ENCODE assay signal across 8 cellular contexts in the genomic region with DNA sequence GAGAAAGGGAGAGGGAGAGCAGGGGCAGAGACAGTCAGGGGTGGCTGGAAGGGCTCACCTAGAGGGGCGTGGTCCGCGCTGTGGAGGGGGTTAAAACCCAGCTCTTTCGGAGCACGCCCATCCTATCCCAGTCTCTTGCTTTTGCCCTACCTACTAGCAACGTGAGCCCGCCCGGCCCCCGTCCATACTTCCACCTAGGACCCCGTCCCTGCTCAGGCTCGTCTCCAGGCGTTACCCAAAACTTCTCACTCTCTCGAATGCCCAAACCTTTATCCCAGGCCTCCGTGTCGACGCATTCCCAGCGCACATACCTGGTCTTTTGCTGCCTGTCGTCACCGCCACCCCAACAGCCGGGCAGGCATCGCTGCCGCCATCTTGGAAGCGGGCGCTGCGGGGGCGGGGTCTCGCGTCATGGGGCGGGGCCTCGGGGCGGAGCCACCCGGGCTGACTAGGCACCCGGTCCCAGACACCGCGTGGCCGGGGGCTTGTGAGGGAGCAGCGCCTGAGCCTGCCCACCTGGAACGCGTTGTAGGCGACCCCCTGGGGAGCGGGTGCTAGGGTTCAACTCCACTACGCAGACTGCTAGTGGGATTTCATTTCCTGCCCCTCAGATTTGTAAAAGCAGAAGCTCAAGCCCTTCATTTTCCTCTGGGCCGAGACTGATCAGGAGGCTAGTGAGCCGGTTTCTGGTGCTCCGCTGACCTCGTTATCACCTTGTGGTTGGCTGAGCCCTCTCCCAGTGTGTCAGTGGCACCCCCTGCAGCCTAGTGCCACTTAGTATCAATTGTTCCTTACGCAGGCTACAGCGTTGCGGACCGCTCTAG. TPM values are rescaled to one million over a fixed set of nuclear protein-coding genes. Genes with fewer than 3 reads are reported as not detected.
DNase-seq lines count a peak whose midpoint lies in the region; ATAC-seq, FAIRE-seq and TF ChIP-seq lines count a peak whose summit lies in the region.

A gene (minus strand): TSS at position 396 of the 824 bp plus-strand sequence. CDS start 1,447 bp downstream, outside the sequence.

- peak within 1 kb of the TSS; percentile 88 for H3K4me2 ChIP-seq in mammary epithelial cell (ENCODE audit: insufficient read depth, low read depth, low read length)

- dilution Hi-C loops in mammary epithelial cell (cut with HindIII; ENCODE audit: low sequenced_read_pairs), result no loop called here

- in situ Hi-C loops in mammary epithelial cell (cut with MboI; ENCODE audit: low sequenced_read_pairs in 2 of 2), result loop anchor here in 1 of 2 donors (25.0 kb wide), 1 partner anchor 560 kb away; a partner anchor contains a TSS

- TF ChIP-seq CTCF in AG04449 (IDR thresholded peaks at IDR 0.05; ENCODE audit: insufficient read depth, low read length, missing control alignments) (no peak), activated B cell treated with CpG ODN at 0.5 μM for 24 hours (IDR thresholded peaks at IDR 0.05) (no peak), mammary epithelial cell (conservative IDR thresholded peaks at IDR 0.05 in 1 of 2, IDR thresholded peaks at IDR 0.05 in 1 of 2; ENCODE audit: extremely low read depth in 1 of 2, insufficient read depth in 1 of 2, low read depth in 1 of 2, low read length in 2 of 2) (peak in 1 of 2 donors; percentile 34)

- H3K4me3 ChIP-seq in AG04449 (ENCODE audit: low read depth, low read length), result peak within 1 kb of the TSS; percentile 99
- peak within 1 kb of the TSS; percentile 76 to 97 (median 83) for H3K4me3 ChIP-seq in mammary epithelial cell (replicated peaks in 1 of 3; ENCODE audit: insufficient read depth in 1 of 3, low read depth in 2 of 3, low read length in 3 of 3)
- H3K4me3 ChIP-seq in small intestine (ENCODE audit: low read depth in 1 of 2, low read length in 2 of 2), result peak within 1 kb of the TSS; percentile 65 to 77

- CTCF ChIA-PET in AG04449 (lab: Yijun Ruan, JAX) (interaction anchor here (1.0 to 3.4 kb wide), 5 partner anchors 11 to 204 kb away, joined by 3 to 25 read pairs (median 3); a partner anchor contains a TSS), activated B cell treated with CpG ODN at 0.5 μM for 24 hours (lab: Charles Lee) (interaction anchor here (0.6 to 2.8 kb wide), 6 partner anchors 9 to 205 kb away, joined by 3 to 18 read pairs (median 4); a partner anchor contains a TSS), mammary epithelial cell (lab: Charles Lee; ENCODE audit: low non-redundant PET) (no interaction called here)

- BruUV-seq in mammary epithelial cell (replicated peaks; lab: Mats Ljungman, UMichigan), result TSS peak; percentile 96

- ATAC-seq in GM18907 (IDR thresholded peaks at IDR 0.05; ENCODE audit: unreplicated experiment) (peak; percentile 81), HG03135 (IDR thresholded peaks at IDR 0.05; ENCODE audit: unreplicated experiment) (peak; percentile 76), activated B cell treated with CpG ODN at 0.5 μM for 24 hours (ENCODE audit: low read depth) (peak; percentile 90)

- H3K36me3 Mint-ChIP-seq in activated B cell treated with CpG ODN at 0.5 μM for 24 hours (ENCODE audit: low read depth), result peaks cover 42% of the 10 kb centered on the region

- H3K4me3 Mint-ChIP-seq in activated B cell treated with CpG ODN at 0.5 μM for 24 hours, result peak within 1 kb of the TSS; percentile 99

- H3K4me1 Mint-ChIP-seq in activated B cell treated with CpG ODN at 0.5 μM for 24 hours, result peaks cover 64% of the 10 kb centered on the region

- peaks cover 18% of the 10 kb centered on the region for H3K79me2 ChIP-seq in mammary epithelial cell (ENCODE audit: insufficient read depth, low read length)

- H3K9ac ChIP-seq in mammary epithelial cell (ENCODE audit: insufficient read depth, low read length), result peak within 1 kb of the TSS; percentile 79

- H3K27ac ChIP-seq in mammary epithelial cell (ENCODE audit: insufficient read depth, low read depth, low read length), result peak within 1 kb of the TSS; percentile 88
- H3K27ac ChIP-seq in small intestine (ENCODE audit: low read depth in 1 of 2, low read length in 1 of 2), result peak within 1 kb of the TSS; percentile 60 to 93

- H3K27me3 Mint-ChIP-seq in activated B cell treated with CpG ODN at 0.5 μM for 24 hours, result no peaks in the 10 kb centered on the region

- peak within 1 kb of the TSS; percentile 99 for H3K27ac Mint-ChIP-seq in activated B cell treated with CpG ODN at 0.5 μM for 24 hours

- H2AFZ ChIP-seq in mammary epithelial cell (ENCODE audit: low read depth, low read length), result peak within 1 kb of the TSS; percentile 99

- intact Hi-C loops in activated B cell treated with CpG ODN at 0.5 μM for 24 hours (cut with micrococcal nuclease), result loop anchor here (1.0 kb wide), 5 partner anchors 8 to 48 kb away; a partner anchor contains a TSS
- intact Hi-C loops in mammary epithelial cell (cut with micrococcal nuclease), result loop anchor here (1.0 kb wide), 1 partner anchor 11 kb away; a partner anchor contains a TSS

- H3K9me3 ChIP-seq in mammary epithelial cell (replicated peaks; ENCODE audit: insufficient read depth, low read length), result no peaks in the 10 kb centered on the region
- H3K9me3 ChIP-seq in small intestine (ENCODE audit: control insufficient read depth, low read depth), result no peaks in the 10 kb centered on the region

- H3K4me1 ChIP-seq in mammary epithelial cell (ENCODE audit: insufficient read depth, low read length) (peaks cover 17% of the 10 kb centered on the region), small intestine (ENCODE audit: control insufficient read depth in 2 of 2, insufficient read depth in 1 of 2, low read depth in 1 of 2, low read length in 1 of 2) (peaks cover 0 to 3% of the 10 kb centered on the region in 2 donors)

- DNase-seq in AG04449 (ENCODE audit: low read depth, low spot score) (no peak), NCI-H226 (peak; percentile 65), activated B cell treated with CpG ODN at 0.5 μM for 24 hours (peak; percentile 99), mammary epithelial cell (peak; percentile 76), iPS-NIHi7 (ENCODE audit: extremely low spot score) (peak; percentile 98), small intestine (peak; percentile 83)

- no peak for FAIRE-seq in small intestine (lab: Jason Lieb, UNC)

- H3K36me3 ChIP-seq in mammary epithelial cell (ENCODE audit: insufficient read depth, low read length) (peaks cover 15% of the 10 kb centered on the region), small intestine (ENCODE audit: control insufficient read depth in 2 of 2, insufficient read depth in 2 of 2, low read length in 2 of 2) (peaks cover 4 to 10% of the 10 kb centered on the region in 2 donors)

- no peaks in the 10 kb centered on the region for H3K9me3 Mint-ChIP-seq in activated B cell treated with CpG ODN at 0.5 μM for 24 hours

- no peaks in the 10 kb centered on the region for H3K27me3 ChIP-seq in mammary epithelial cell (ENCODE audit: insufficient read depth, low read length)
- no peaks in the 10 kb centered on the region for H3K27me3 ChIP-seq in small intestine (ENCODE audit: control insufficient read depth in 2 of 2, insufficient read depth in 2 of 2, low read length in 2 of 2)

- WGBS in mammary epithelial cell (ENCODE audit: low coverage, missing lambda C conversion rate), result 3% methylated on average over 24 of the region's 50 CpGs
- WGBS in small intestine, 3 donors, result 2 to 5% (median 4%) methylated on average over 46 to 50 of the region's 50 CpGs

- H4K20me1 ChIP-seq in mammary epithelial cell (ENCODE audit: insufficient read depth, low read length), result no peaks in the 10 kb centered on the region

- POLR2A ChIA-PET in AG04449 (lab: Yijun Ruan, JAX) (interaction anchor here (2.0 kb wide), 1 partner anchor 11 kb away, joined by 10 read pairs; a partner anchor contains a TSS), activated B cell treated with CpG ODN at 0.5 μM for 24 hours (lab: Charles Lee) (interaction anchor here (0.6 to 4.3 kb wide), 21 partner anchors 9 to 470 kb away, joined by 3 to 42 read pairs (median 5); a partner anchor contains a TSS)

RNA-seq across cellular contexts. Expression of the gene that starts here (rescaled TPM):
- total RNA-seq in activated B cell treated with CpG ODN at 0.5 μM for 24 hours (40.7 and 41.7 TPM in 2 replicates), mammary epithelial cell (10 to 100 TPM; 25.8 to 32.1 TPM)
- polyA plus RNA-seq in mammary epithelial cell (33.8 TPM), small intestine (10 to 100 TPM; 16.5 to 34.3 (median 25.1) TPM)
- 120 TPM for polyA minus RNA-seq in mammary epithelial cell
